30 cellular contexts compared by ENCODE assay signal in genomic region chr5:83270311-83270710, GRCh38.
"Had no signal": no experiment of that assay in that cellular context is flagged by ENCODE, and none has a peak within 500 bp of the region (broad histone marks: within the 10 kb centered on the region; RNA-seq: fewer than 3 reads in every experiment).

No MANE protein-coding gene starts in this region.

- H3K36me3 Mint-ChIP-seq: activated naive CD4-positive, alpha-beta T cell treated with anti-CD3 and anti-CD28 coated beads, Interleukin-2, amount 10 ng/mL, durations not matched to agents 7 days and 5 days; activated naive CD4-positive, alpha-beta T cell treated with anti-CD3 and anti-CD28 coated beads, Interleukin-2, amount 50 U/mL, for 72 hours had no signal

- ATAC-seq: activated CD4-positive, alpha-beta T cell treated with anti-CD3 and anti-CD28 coated beads for 36 hours; activated naive CD4-positive, alpha-beta T cell treated with anti-CD3 and anti-CD28 coated beads, Interleukin-2, amount 50 U/mL, for 72 hours; activated T-cell treated with anti-CD3 and anti-CD28 coated beads, Interleukin-2, amount 50 U/mL, for 72 hours; effector memory CD8-positive, alpha-beta T cell; heart left ventricle; T-helper 17 cell had no signal

- H3K27ac Mint-ChIP-seq: activated CD4-positive, alpha-beta memory T cell treated with anti-CD3 and anti-CD28 coated beads, Interleukin-2, amount 10 ng/mL, durations not matched to agents 7 days and 5 days; activated CD4-positive, alpha-beta T cell treated with anti-CD3 and anti-CD28 coated beads for 36 hours; activated CD4-positive, alpha-beta T cell treated with anti-CD3 and anti-CD28 coated beads, Interleukin-2, amount 10 ng/mL, durations not matched to agents 24 days and 14 days; activated naive CD4-positive, alpha-beta T cell treated with anti-CD3 and anti-CD28 coated beads, Interleukin-2, amount 10 ng/mL, durations not matched to agents 7 days and 5 days; activated naive CD4-positive, alpha-beta T cell treated with anti-CD3 and anti-CD28 coated beads, Interleukin-2, amount 50 U/mL, for 72 hours; activated naive CD8-positive, alpha-beta T cell treated with anti-CD3 and anti-CD28 coated beads, Interleukin-2, amount 10 ng/mL, durations not matched to agents 7 days and 5 days; activated T-cell treated with anti-CD3 and anti-CD28 coated beads, Interleukin-2, amount 50 U/mL, for 24 hours; activated T-cell treated with anti-CD3 and anti-CD28 coated beads, Interleukin-2, amount 50 U/mL, for 72 hours; effector memory CD8-positive, alpha-beta T cell; T-helper 17 cell; T-helper 2 cell treated with Interferon-gamma antibody and Interleukin-4, amounts not matched to agents 5 μg/mL and 100 μg/mL, for 36 hours had no signal

- H3K4me1 ChIP-seq: ascending aorta, esophagus muscularis mucosa, heart left ventricle had no signal

- H3K4me1 Mint-ChIP-seq: activated CD4-positive, alpha-beta memory T cell treated with anti-CD3 and anti-CD28 coated beads, Interleukin-2, amount 10 ng/mL, durations not matched to agents 7 days and 5 days; activated CD4-positive, alpha-beta T cell treated with anti-CD3 and anti-CD28 coated beads for 36 hours; activated CD4-positive, alpha-beta T cell treated with anti-CD3 and anti-CD28 coated beads, Interleukin-2, amount 10 ng/mL, durations not matched to agents 24 days and 14 days; activated naive CD4-positive, alpha-beta T cell treated with anti-CD3 and anti-CD28 coated beads, Interleukin-2, amount 10 ng/mL, durations not matched to agents 7 days and 5 days; activated naive CD8-positive, alpha-beta T cell treated with anti-CD3 and anti-CD28 coated beads, Interleukin-2, amount 10 ng/mL, durations not matched to agents 7 days and 5 days; central memory CD8-positive, alpha-beta T cell had no signal

- DNase-seq: activated CD4-positive, alpha-beta memory T cell treated with anti-CD3 and anti-CD28 coated beads, Interleukin-2, amount 10 ng/mL, durations not matched to agents 7 days and 5 days; activated CD4-positive, alpha-beta T cell treated with anti-CD3 and anti-CD28 coated beads for 36 hours; activated CD4-positive, alpha-beta T cell treated with anti-CD3 and anti-CD28 coated beads, Interleukin-2, amount 10 ng/mL, durations not matched to agents 24 days and 14 days; activated CD4-positive, CD25-positive, alpha-beta regulatory T cell; activated CD4-positive, CD25-positive, alpha-beta regulatory T cell treated with anti-CD3 and anti-CD28 coated beads, Interleukin-2, amount 50 U/mL, for 72 hours; activated CD8-positive, alpha-beta memory T cell treated with anti-CD3 and anti-CD28 coated beads, Interleukin-2, amount 50 U/mL, for 48 hours; activated gamma-delta T cell; activated naive CD4-positive, alpha-beta T cell; activated naive CD4-positive, alpha-beta T cell treated with anti-CD3 and anti-CD28 coated beads, Interleukin-2, amount 10 ng/mL, durations not matched to agents 7 days and 5 days; activated naive CD8-positive, alpha-beta T cell treated with anti-CD3 and anti-CD28 coated beads, Interleukin-2, amount 10 ng/mL, durations not matched to agents 7 days and 5 days; activated T-cell treated with anti-CD3 and anti-CD28 coated beads for 4 hours; activated T-cell treated with anti-CD3 and anti-CD28 coated beads, Interleukin-2, amount 50 U/mL, for 24 hours; activated T-cell treated with anti-CD3 and anti-CD28 coated beads, Interleukin-2, amount 50 U/mL, for 72 hours; brain microvascular endothelial cell; dermis blood vessel endothelial cell; effector CD4-positive, alpha-beta T cell; effector memory CD8-positive, alpha-beta T cell; erythroblast; heart left ventricle; T-helper 1 cell; T-helper 17 cell; T1000 had no signal

- FAIRE-seq: bronchial epithelial cell, frontal cortex had no signal

- H3K9me3 Mint-ChIP-seq: activated naive CD4-positive, alpha-beta T cell treated with anti-CD3 and anti-CD28 coated beads, Interleukin-2, amount 10 ng/mL, durations not matched to agents 7 days and 5 days; T-helper 2 cell treated with Interferon-gamma antibody and Interleukin-4, amounts not matched to agents 5 μg/mL and 100 μg/mL, for 36 hours had no signal

- H3K27ac ChIP-seq: ascending aorta, brain microvascular endothelial cell, coronary artery, esophagus muscularis mucosa, heart left ventricle had no signal

- H3K27me3 ChIP-seq: ascending aorta, brain microvascular endothelial cell, esophagus muscularis mucosa, heart left ventricle had no signal

- H3K27me3 Mint-ChIP-seq: activated CD4-positive, alpha-beta memory T cell treated with anti-CD3 and anti-CD28 coated beads, Interleukin-2, amount 10 ng/mL, durations not matched to agents 7 days and 5 days; activated CD4-positive, alpha-beta T cell treated with anti-CD3 and anti-CD28 coated beads for 36 hours; activated CD4-positive, alpha-beta T cell treated with anti-CD3 and anti-CD28 coated beads, Interleukin-2, amount 10 ng/mL, durations not matched to agents 24 days and 14 days; activated naive CD4-positive, alpha-beta T cell treated with anti-CD3 and anti-CD28 coated beads, Interleukin-2, amount 10 ng/mL, durations not matched to agents 7 days and 5 days; activated naive CD8-positive, alpha-beta T cell treated with anti-CD3 and anti-CD28 coated beads, Interleukin-2, amount 10 ng/mL, durations not matched to agents 7 days and 5 days; activated T-cell treated with anti-CD3 and anti-CD28 coated beads, Interleukin-2, amount 50 U/mL, for 24 hours; central memory CD8-positive, alpha-beta T cell; effector memory CD8-positive, alpha-beta T cell; T-helper 17 cell had no signal

- H3K4me3 Mint-ChIP-seq: activated CD4-positive, alpha-beta memory T cell treated with anti-CD3 and anti-CD28 coated beads, Interleukin-2, amount 10 ng/mL, durations not matched to agents 7 days and 5 days; activated CD4-positive, alpha-beta T cell treated with anti-CD3 and anti-CD28 coated beads for 36 hours; activated CD4-positive, alpha-beta T cell treated with anti-CD3 and anti-CD28 coated beads, Interleukin-2, amount 10 ng/mL, durations not matched to agents 24 days and 14 days; activated naive CD4-positive, alpha-beta T cell treated with anti-CD3 and anti-CD28 coated beads, Interleukin-2, amount 10 ng/mL, durations not matched to agents 7 days and 5 days; activated naive CD8-positive, alpha-beta T cell treated with anti-CD3 and anti-CD28 coated beads, Interleukin-2, amount 10 ng/mL, durations not matched to agents 7 days and 5 days; activated T-cell treated with anti-CD3 and anti-CD28 coated beads, Interleukin-2, amount 50 U/mL, for 24 hours; activated T-cell treated with anti-CD3 and anti-CD28 coated beads, Interleukin-2, amount 50 U/mL, for 72 hours; central memory CD8-positive, alpha-beta T cell; effector memory CD8-positive, alpha-beta T cell; T-helper 17 cell; T-helper 2 cell treated with Interferon-gamma antibody and Interleukin-4, amounts not matched to agents 5 μg/mL and 100 μg/mL, for 36 hours had no signal
